In genomic region chr1:9242338-9242969, GRCh38 we compare ENCODE assay signal across 10 cellular contexts. TPM values are rescaled to one million over a fixed set of nuclear protein-coding genes. Genes with fewer than 3 reads are reported as not detected.
DNase-seq lines count a peak whose midpoint lies in the region; ATAC-seq and TF ChIP-seq lines count a peak whose summit lies in the region.
"Had no signal": no experiment of that assay in that cellular context is flagged by ENCODE, and none has a peak within 500 bp of the region (broad histone marks: within the 10 kb centered on the region; RNA-seq: fewer than 3 reads in every experiment).

No MANE protein-coding gene starts in this region.

- H3K4me3 Mint-ChIP-seq in glutamatergic neuron (ENCODE audit: unreplicated experiment) (no peak overlapping the region), neural progenitor cell (peak overlapping the region; percentile 27)
- H3K4me3 Mint-ChIP-seq: naive thymus-derived CD8-positive, alpha-beta T cell had no signal

- peaks cover 7% of the 10 kb centered on the region for H3F3A ChIP-seq in neural progenitor cell (ENCODE audit: low read depth)

- H3K9me3 ChIP-seq in neural progenitor cell (ENCODE audit: low read depth) (no peaks in the 10 kb centered on the region), upper lobe of left lung (no peaks in the 10 kb centered on the region)
- H3K9me3 ChIP-seq: A549 had no signal

- H3K36me3 Mint-ChIP-seq in glutamatergic neuron (ENCODE audit: unreplicated experiment): no peaks in the 10 kb centered on the region
- peaks cover 11% of the 10 kb centered on the region for H3K36me3 Mint-ChIP-seq in neural progenitor cell

- TF ChIP-seq EP300 in upper lobe of left lung (IDR thresholded peaks at IDR 0.05): no peak

- TF ChIP-seq CTCF in glutamatergic neuron (IDR thresholded peaks at IDR 0.05; ENCODE audit: partially characterized antibody, unreplicated experiment): no peak
- TF ChIP-seq CTCF in neural progenitor cell (IDR thresholded peaks at IDR 0.05): no peak
- no peak for TF ChIP-seq CTCF in upper lobe of left lung (IDR thresholded peaks at IDR 0.05)

- peaks cover 7% of the 10 kb centered on the region for H3K4me1 ChIP-seq in neural progenitor cell
- H3K4me1 ChIP-seq in upper lobe of left lung: peaks cover 76 to 96% (median 80%) of the 10 kb centered on the region in 4 donors

- H3K79me2 ChIP-seq in neural progenitor cell (ENCODE audit: low read depth): no peaks in the 10 kb centered on the region

- DNase-seq in NCI-H2171 treated with DMSO at 0.1 percent for 48 hours (lab: John Stamatoyannopoulos, UW) (peak; percentile 52), NCI-H2171 (lab: John Stamatoyannopoulos, UW) (no peak), glutamatergic neuron (no peak), neural progenitor cell (ENCODE audit: low spot score) (no peak), upper lobe of left lung (peak; percentile 83 to 90), amniotic stem cell (lab: John Stamatoyannopoulos, UW) (no peak)

- no peak overlapping the region for H3K27ac ChIP-seq in neural progenitor cell
- H3K27ac ChIP-seq in upper lobe of left lung: peak overlapping the region; percentile 76 to 89 (median 86)
- H3K27ac ChIP-seq: A549 had no signal

- no peaks in the 10 kb centered on the region for H3K27me3 Mint-ChIP-seq in glutamatergic neuron (ENCODE audit: unreplicated experiment)
- peaks cover 7% of the 10 kb centered on the region for H3K27me3 Mint-ChIP-seq in neural progenitor cell (ENCODE audit: insufficient read depth, low read depth)
- H3K27me3 Mint-ChIP-seq: naive thymus-derived CD8-positive, alpha-beta T cell had no signal

- no peak overlapping the region for H3K4me2 ChIP-seq in neural progenitor cell
- H3K4me2 ChIP-seq: A549 had no signal

- no peak overlapping the region for H3K9ac ChIP-seq in neural progenitor cell

- WGBS in upper lobe of left lung, 2 donors: 38 to 55% methylated on average over 8 to 10 of the region's 10 CpGs

- TF ChIP-seq POLR2A in upper lobe of left lung (IDR thresholded peaks at IDR 0.05): peak in 2 of 4 donors; percentile 19 to 57

- no peaks in the 10 kb centered on the region for H3K27me3 ChIP-seq in neural progenitor cell
- no peaks in the 10 kb centered on the region for H3K27me3 ChIP-seq in upper lobe of left lung

- peak overlapping the region; percentile 66 for H3K27ac Mint-ChIP-seq in glutamatergic neuron (ENCODE audit: unreplicated experiment)
- H3K27ac Mint-ChIP-seq in neural progenitor cell: peak overlapping the region; percentile 21

- ATAC-seq in upper lobe of left lung (ENCODE audit: low FRiP score in 2 of 2) (peak; percentile 58 to 63), GM19467 (IDR thresholded peaks at IDR 0.05; ENCODE audit: unreplicated experiment) (no peak), GM19023 (IDR thresholded peaks at IDR 0.05; ENCODE audit: unreplicated experiment) (no peak)
- ATAC-seq: A549; naive thymus-derived CD8-positive, alpha-beta T cell had no signal

- no peaks in the 10 kb centered on the region for H3K36me3 ChIP-seq in neural progenitor cell
- H3K36me3 ChIP-seq in upper lobe of left lung: peaks cover 8 to 21% (median 15%) of the 10 kb centered on the region in 4 donors

- H2AFZ ChIP-seq in neural progenitor cell (replicated peaks): no peak overlapping the region

- H3K9me3 Mint-ChIP-seq in glutamatergic neuron (ENCODE audit: unreplicated experiment): peaks cover 8% of the 10 kb centered on the region
- H3K9me3 Mint-ChIP-seq in neural progenitor cell: no peaks in the 10 kb centered on the region
- H3K9me3 Mint-ChIP-seq: naive thymus-derived CD8-positive, alpha-beta T cell had no signal

- no peak overlapping the region for H3K4me3 ChIP-seq in neural progenitor cell
- peak overlapping the region in 1 of 4 donors; percentile 15 for H3K4me3 ChIP-seq in upper lobe of left lung
- H3K4me3 ChIP-seq: A549 had no signal

- H3K4me1 Mint-ChIP-seq in glutamatergic neuron (ENCODE audit: low read depth, unreplicated experiment) (peaks cover 23% of the 10 kb centered on the region), neural progenitor cell (peaks cover 23% of the 10 kb centered on the region)

- peaks cover 4% of the 10 kb centered on the region for H4K20me1 ChIP-seq in neural progenitor cell (ENCODE audit: low read depth)

RNA-seq across cellular contexts. Expression of gene H6PD, which starts 7.9 kb away (rescaled TPM):
- total RNA-seq in glutamatergic neuron (ENCODE audit: unreplicated experiment) (5.0 TPM), neural progenitor cell (ENCODE audit: low replicate concordance) (6.0 and 15.2 TPM in 2 replicates), upper lobe of left lung (10 to 100 TPM; 36.7 to 57.0 (median 44.5) TPM)

RNA-seq across cellular contexts. Expression of gene SPSB1, which starts 50.2 kb away (rescaled TPM):
- total RNA-seq in glutamatergic neuron (ENCODE audit: unreplicated experiment) (78.6 TPM), neural progenitor cell (ENCODE audit: low replicate concordance) (2.8 and 7.1 TPM in 2 replicates), upper lobe of left lung (10 to 100 TPM; 21.0 to 49.1 (median 30.3) TPM)

Comparison
In these comparisons a context has a peak if more than half of its experiments do, and no peak if none do; other contexts are left out.
1. DNase-seq: peak in NCI-H2171 treated with DMSO at 0.1 percent for 48 hours (single experiment) and upper lobe of left lung (2 of 2); none in NCI-H2171 (single experiment), glutamatergic neuron (single experiment), neural progenitor cell (single experiment) and amniotic stem cell (single experiment).
2. ATAC-seq: peak in upper lobe of left lung (2 of 2); none in GM19467 (single experiment) and GM19023 (single experiment).